8 cellular contexts compared by ENCODE assay signal in genomic region chr4:56410247-56410646, GRCh38. TPM values are rescaled to one million over a fixed set of nuclear protein-coding genes. Genes with fewer than 3 reads are reported as not detected.
DNase-seq lines count a peak whose midpoint lies in the region; ATAC-seq and TF ChIP-seq lines count a peak whose summit lies in the region.

No MANE protein-coding gene starts in this region.

- H3K36me3 ChIP-seq in HAP-1 (replicated peaks) (peaks cover 18% of the 10 kb centered on the region), skeletal muscle satellite cell (ENCODE audit: insufficient read depth, low read length) (peaks cover 7% of the 10 kb centered on the region)

- in situ Hi-C loops in HAP-1 (cut with MboI; ENCODE audit: low sequenced_read_pairs) = no loop called here

- peak overlapping the region; percentile 78 for H3K4me2 ChIP-seq in skeletal muscle satellite cell (ENCODE audit: low read length)

- peak overlapping the region; percentile 8; the same call in 1 of the 2 replicates for H3K4me3 ChIP-seq in HAP-1
- H3K4me3 ChIP-seq in skeletal muscle satellite cell (ENCODE audit: low read length) = peak overlapping the region; percentile 48

- H3K4me1 ChIP-seq in HAP-1 = peaks cover 20% of the 10 kb centered on the region
- H3K4me1 ChIP-seq in skeletal muscle satellite cell (ENCODE audit: control insufficient read depth, insufficient read depth, low read length) = peaks cover 15% of the 10 kb centered on the region

- H3K9me3 Mint-ChIP-seq in brain = no peaks in the 10 kb centered on the region

- DNase-seq in A172 (ENCODE audit: low spot score) (peak; percentile 84), HAP-1 (ENCODE audit: low spot score in 2 of 2) (peak; percentile 71 to 97), NCI-H446 (lab: John Stamatoyannopoulos, UW) (peak; percentile 91), iPS DF 19.7 (ENCODE audit: low read depth, low spot score) (peak; percentile 76)
- DNase-seq in activated CD8-positive, alpha-beta memory T cell treated with anti-CD3 and anti-CD28 coated beads, Interleukin-2, amount 50 U/mL, for 48 hours = no peak

- peak overlapping the region; percentile 76 for H3K9ac ChIP-seq in skeletal muscle satellite cell (ENCODE audit: low read depth, low read length)

- peak overlapping the region; percentile 83 to 89 (median 84) for H3K4me3 Mint-ChIP-seq in brain

- no peaks in the 10 kb centered on the region for H3K27me3 Mint-ChIP-seq in brain

- no peak for ATAC-seq in HG03108 (IDR thresholded peaks at IDR 0.05; ENCODE audit: unreplicated experiment)

- no peak for TF ChIP-seq CTCF in brain (conservative IDR thresholded peaks at IDR 0.05)

- H3K36me3 Mint-ChIP-seq in brain = peaks cover 22% of the 10 kb centered on the region

- H3K4me1 Mint-ChIP-seq in brain = peaks cover 56% of the 10 kb centered on the region

- H3K27me3 ChIP-seq in HAP-1 (ENCODE audit: low read depth) (no peaks in the 10 kb centered on the region), skeletal muscle satellite cell (ENCODE audit: control insufficient read depth, insufficient read depth, low read length) (no peaks in the 10 kb centered on the region)

- H3K27ac Mint-ChIP-seq in brain = peak overlapping the region; percentile 93 to 98 (median 97)

- H3K9me3 ChIP-seq in HAP-1 (no peaks in the 10 kb centered on the region), skeletal muscle satellite cell (replicated peaks; ENCODE audit: low read length) (no peaks in the 10 kb centered on the region)

RNA-seq across cellular contexts. Expression of gene AASDH, which starts 23.0 kb away (rescaled TPM):
- 6.0 and 6.9 TPM in 2 replicates for total RNA-seq in A172 (2014; rRNA removed; shearing (Covaris generic))
- 2.4 TPM for polyA plus RNA-seq in brain (ENCODE audit: insufficient read depth, low read depth, low replicate concordance)
- 10.3 and 16.0 TPM in 2 replicates for total RNA-seq in skeletal muscle satellite cell (2012; rRNA removed)

RNA-seq across cellular contexts. Expression of gene PPAT, which starts 25.2 kb away (rescaled TPM):
- total RNA-seq in A172 (2014; rRNA removed; shearing (Covaris generic)) = 34.5 and 35.0 TPM in 2 replicates
- 8.4 TPM for polyA plus RNA-seq in brain (ENCODE audit: insufficient read depth, low read depth, low replicate concordance)
- total RNA-seq in skeletal muscle satellite cell (2012; rRNA removed) = 29.4 and 29.5 TPM in 2 replicates

RNA-seq across cellular contexts. Expression of gene PAICS, which starts 25.8 kb away (rescaled TPM):
- 93.0 and 120 TPM in 2 replicates for total RNA-seq in A172 (2014; rRNA removed; shearing (Covaris generic))
- 45.7 TPM for polyA plus RNA-seq in brain (ENCODE audit: insufficient read depth, low read depth, low replicate concordance)
- 74.5 and 85.2 TPM in 2 replicates for total RNA-seq in skeletal muscle satellite cell (2012; rRNA removed)

RNA-seq across cellular contexts. Expression of gene SRP72, which starts 57.2 kb away (rescaled TPM):
- 79.8 and 95.5 TPM in 2 replicates for total RNA-seq in A172 (2014; rRNA removed; shearing (Covaris generic))
- 26.9 TPM for polyA plus RNA-seq in brain (ENCODE audit: insufficient read depth, low read depth, low replicate concordance)
- 88.2 and 108 TPM in 2 replicates for total RNA-seq in skeletal muscle satellite cell (2012; rRNA removed)
